ENCODE assay signal across 16 cellular contexts in genomic region chr22:27420186-27420816, GRCh38.
DNase-seq lines count a peak whose midpoint lies in the region; ATAC-seq and TF ChIP-seq lines count a peak whose summit lies in the region.
"Had no signal": no experiment of that assay in that cellular context is flagged by ENCODE, and none has a peak within 500 bp of the region (broad histone marks: within the 10 kb centered on the region; RNA-seq: fewer than 3 reads in every experiment).

No MANE protein-coding gene starts in this region.

- H3K36me3 ChIP-seq in tibial artery = no peaks in the 10 kb centered on the region

- peaks cover 0 to 36% (median 26%) of the 10 kb centered on the region in 4 donors for H3K4me1 ChIP-seq in tibial artery

- peak overlapping the region; percentile 94 to 97 (median 97) for H3K27ac Mint-ChIP-seq in nephron
- H3K27ac Mint-ChIP-seq: activated B cell treated with CpG ODN at 0.5 μM for 24 hours; activated naive CD8-positive, alpha-beta T cell treated with anti-CD3 and anti-CD28 coated beads, Interleukin-2, amount 50 U/mL, for 24 hours had no signal

- H3K27me3 ChIP-seq in tibial artery = no peaks in the 10 kb centered on the region

- peak; percentile 36 for DNase-seq in fibroblast of gingiva (ENCODE audit: low read depth)
- DNase-seq in tibial artery = no peak
- no peak for DNase-seq in central memory CD4-positive, alpha-beta T cell
- no peak for DNase-seq in NCI-H128 (lab: John Stamatoyannopoulos, UW; ENCODE audit: unreplicated experiment)
- DNase-seq in islet precursor cell = no peak
- DNase-seq: activated B cell treated with CpG ODN at 0.5 μM for 24 hours; activated naive CD8-positive, alpha-beta T cell treated with anti-CD3 and anti-CD28 coated beads, Interleukin-2, amount 50 U/mL, for 24 hours; DND-41; NCI-H2227 treated with DMSO at 0.1 percent for 48 hours; stimulated activated CD4-positive, alpha-beta T cell treated with anti-CD3 and anti-CD28 coated beads, Interleukin-15, amount 100 ng/mL, for 24 hours; SW 1271 had no signal

- H3K36me3 Mint-ChIP-seq in nephron (ENCODE audit: low read depth) = no peaks in the 10 kb centered on the region

- peak overlapping the region in 1 of 2 donors; percentile 33 for H3K4me3 ChIP-seq in tibial artery

- H3K9me3 ChIP-seq in tibial artery = no peaks in the 10 kb centered on the region

- peaks cover 3% of the 10 kb centered on the region for H3K9me3 Mint-ChIP-seq in nephron
- H3K9me3 Mint-ChIP-seq: activated naive CD8-positive, alpha-beta T cell treated with anti-CD3 and anti-CD28 coated beads, Interleukin-2, amount 50 U/mL, for 24 hours; neural crest cell had no signal

- H3K4me1 Mint-ChIP-seq in nephron = peaks cover 52% of the 10 kb centered on the region
- H3K4me1 Mint-ChIP-seq: activated B cell treated with CpG ODN at 0.5 μM for 24 hours; activated naive CD8-positive, alpha-beta T cell treated with anti-CD3 and anti-CD28 coated beads, Interleukin-2, amount 50 U/mL, for 24 hours had no signal

- H3K4me3 Mint-ChIP-seq in nephron = peak overlapping the region in 1 of 3 experiments; percentile 49
- H3K4me3 Mint-ChIP-seq: activated B cell treated with CpG ODN at 0.5 μM for 24 hours; activated naive CD8-positive, alpha-beta T cell treated with anti-CD3 and anti-CD28 coated beads, Interleukin-2, amount 50 U/mL, for 24 hours; neural crest cell had no signal

- peaks cover 17% of the 10 kb centered on the region for H3K27me3 Mint-ChIP-seq in nephron (ENCODE audit: low read depth)

- peak overlapping the region; percentile 77 to 82 for H3K27ac ChIP-seq in tibial artery
- H3K27ac ChIP-seq: C4-2B had no signal

- TF ChIP-seq CTCF in nephron (IDR thresholded peaks at IDR 0.05; ENCODE audit: unreplicated experiment in 3 of 3) (no peak), tibial artery (IDR thresholded peaks at IDR 0.05) (no peak)

- ATAC-seq in SK-N-SH treated with all-trans-retinoic acid at 6 μM for 48 hours (no peak; the same call in 1 of the 3 replicates), HG03354 (IDR thresholded peaks at IDR 0.05; ENCODE audit: poor library complexity, severe bottlenecking, unreplicated experiment) (no peak)
- ATAC-seq: activated naive CD8-positive, alpha-beta T cell treated with anti-CD3 and anti-CD28 coated beads, Interleukin-2, amount 50 U/mL, for 24 hours had no signal

- intact Hi-C loops in tibial artery (cut with DNase I; ENCODE audit: low total_unique reads) = no loop called here

TF ChIP-seq in SK-N-SH treated with all-trans-retinoic acid at 6 μM for 48 hours, 23 proteins besides CTCF, POLR2A, EP300 and RAD21:
- no peak for TF ChIP-seq CSRNP3 (CRISPR knock-in tag; IDR thresholded peaks at IDR 0.05)
- peak; percentile 55; the same call in 1 of the 2 replicates for TF ChIP-seq CSDC2 (CRISPR knock-in tag; IDR thresholded peaks at IDR 0.05)
